Comparison of ENCODE assay signal across 8 cellular contexts in genomic region chr17:46266656-46267544, GRCh38. TPM values are rescaled to one million over a fixed set of nuclear protein-coding genes. Genes with fewer than 3 reads are reported as not detected.
DNase-seq lines count a peak whose midpoint lies in the region; ATAC-seq and TF ChIP-seq lines count a peak whose summit lies in the region.

No MANE protein-coding gene starts in this region.

- H3K4me3 ChIP-seq in breast epithelium: peak overlapping the region; percentile 59 to 78 (median 75)
- H3K4me3 ChIP-seq in smooth muscle cell: peak overlapping the region; percentile 57

- peak overlapping the region; percentile 89 for H3K4me2 ChIP-seq in smooth muscle cell

- H3K79me2 ChIP-seq in smooth muscle cell (ENCODE audit: low read depth): no peaks in the 10 kb centered on the region

- H3K27ac Mint-ChIP-seq in immature natural killer cell: peak overlapping the region; percentile 85 to 92 (median 88)

- intact Hi-C loops in breast epithelium (cut with DNase I; ENCODE audit: low total_unique reads): no loop called here

- H3K27me3 ChIP-seq in breast epithelium: no peaks in the 10 kb centered on the region
- H3K27me3 ChIP-seq in smooth muscle cell (ENCODE audit: low read depth): peaks cover 26% of the 10 kb centered on the region

- H3K9me3 Mint-ChIP-seq in immature natural killer cell: no peaks in the 10 kb centered on the region

- H3K9me3 ChIP-seq in breast epithelium: no peaks in the 10 kb centered on the region
- no peaks in the 10 kb centered on the region for H3K9me3 ChIP-seq in smooth muscle cell (replicated peaks; ENCODE audit: low read depth)

- H3K4me1 ChIP-seq in breast epithelium (no peaks in the 10 kb centered on the region), smooth muscle cell (ENCODE audit: low read depth) (peaks cover 5% of the 10 kb centered on the region)

- ATAC-seq in GM18519 (IDR thresholded peaks at IDR 0.05; ENCODE audit: low FRiP score, unreplicated experiment) (peak; percentile 86), HG03025 (IDR thresholded peaks at IDR 0.05; ENCODE audit: low FRiP score, unreplicated experiment) (peak; percentile 73)

- no peak for TF ChIP-seq POLR2A in breast epithelium (IDR thresholded peaks at IDR 0.05)

- peak; percentile 51 for DNase-seq in A172 (ENCODE audit: low spot score)
- peak; percentile 79 for DNase-seq in NCI-H2107 (lab: John Stamatoyannopoulos, UW)
- DNase-seq in breast epithelium (ENCODE audit: low spot score in 2 of 2): peak; percentile 72 to 81
- peak; percentile 82 to 89 (median 84) for DNase-seq in immature natural killer cell
- DNase-seq in smooth muscle cell (lab: John Stamatoyannopoulos, UW; ENCODE audit: unreplicated experiment): peak; percentile 80

- no peaks in the 10 kb centered on the region for H4K20me1 ChIP-seq in smooth muscle cell (ENCODE audit: low read depth)

- H3K4me1 Mint-ChIP-seq in immature natural killer cell: peaks cover 39 to 40% of the 10 kb centered on the region in 2 donors

- H3F3A ChIP-seq in smooth muscle cell (ENCODE audit: low read depth): peaks cover 21% of the 10 kb centered on the region

- H3K36me3 ChIP-seq in breast epithelium (no peaks in the 10 kb centered on the region), smooth muscle cell (ENCODE audit: low read depth) (no peaks in the 10 kb centered on the region)

- TF ChIP-seq CTCF in VCaP (conservative IDR thresholded peaks at IDR 0.05): 0 out of 2 replicates have a peak, but pooled peaks have one; percentile 16
- peak in 1 of 3 donors; percentile 9 for TF ChIP-seq CTCF in breast epithelium (IDR thresholded peaks at IDR 0.05)
- TF ChIP-seq CTCF in smooth muscle cell (IDR thresholded peaks at IDR 0.05; ENCODE audit: borderline replicate concordance, insufficient read depth, poor library complexity, severe bottlenecking): no peak

- H3K27me3 Mint-ChIP-seq in immature natural killer cell (ENCODE audit: low read depth in 3 of 3): peaks cover 4 to 28% (median 21%) of the 10 kb centered on the region in 3 donors

- no peaks in the 10 kb centered on the region for H3K36me3 Mint-ChIP-seq in immature natural killer cell

- WGBS in smooth muscle cell (ENCODE audit: low lambda C conversion rate): 2% methylated on average over 116 of the region's 116 CpGs

- peak overlapping the region; percentile 91 to 95 (median 94) for H3K4me3 Mint-ChIP-seq in immature natural killer cell

- H2AFZ ChIP-seq in smooth muscle cell (ENCODE audit: low read depth): peak overlapping the region; percentile 91

- peak overlapping the region; percentile 92 for H3K27ac ChIP-seq in VCaP
- peak overlapping the region; percentile 86 to 89 for H3K27ac ChIP-seq in breast epithelium
- H3K27ac ChIP-seq in smooth muscle cell (ENCODE audit: low read depth): peak overlapping the region; percentile 56

- H3K9ac ChIP-seq in smooth muscle cell (ENCODE audit: low read depth): peak overlapping the region; percentile 56

RNA-seq across cellular contexts. Expression of gene LRRC37A, which starts 28.0 kb away (rescaled TPM):
- total RNA-seq in A172 (2014; rRNA removed; shearing (Covaris generic)): 0.10 TPM in 1 of 2 replicates, not detected in the other
- total RNA-seq in breast epithelium (1 to 10 TPM; 1.4 to 7.8 (median 4.3) TPM), smooth muscle cell (0.99 and 1.8 TPM in 2 replicates)
- polyA plus RNA-seq in immature natural killer cell (under 1 TPM; 0.15 to 0.69 (median 0.28) TPM), smooth muscle cell (0.46 and 0.98 TPM in 2 replicates)

Comparison
In these comparisons a context has a peak if more than half of its experiments do, and no peak if none do; other contexts are left out.
1. Peak in every context shown above with its lines: DNase-seq, ATAC-seq, H3K4me3 ChIP-seq and H3K27ac ChIP-seq.